In the genomic region with DNA sequence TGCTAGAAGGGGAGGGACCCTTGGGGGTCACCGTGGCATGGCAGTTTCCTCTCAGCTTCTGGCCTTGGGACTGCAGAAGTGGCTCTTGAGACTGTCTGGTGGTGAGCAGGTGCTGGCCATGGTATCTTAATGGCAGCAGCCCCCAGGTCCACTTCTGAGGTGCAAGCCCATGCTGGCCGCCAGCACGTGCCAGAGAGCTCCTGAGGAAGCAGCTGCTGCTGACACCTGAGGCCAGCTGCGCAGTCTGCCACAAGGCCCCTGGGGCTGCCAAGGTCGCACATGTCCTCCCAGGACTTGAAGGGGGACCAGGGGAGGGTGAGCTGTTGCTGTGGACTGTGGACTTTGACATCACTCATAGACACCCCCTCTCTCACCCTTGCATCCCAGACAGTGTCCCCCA, we compare ENCODE assay signal across 13 cellular contexts. TPM values are rescaled to one million over a fixed set of nuclear protein-coding genes. Genes with fewer than 3 reads are reported as not detected.
DNase-seq lines count a peak whose midpoint lies in the region; ATAC-seq and TF ChIP-seq lines count a peak whose summit lies in the region.
"Had no signal": no experiment of that assay in that cellular context is flagged by ENCODE, and none has a peak within 500 bp of the region (broad histone marks: within the 10 kb centered on the region; RNA-seq: fewer than 3 reads in every experiment).

No MANE protein-coding gene starts in this region.

- H3K27me3 ChIP-seq in IMR-90 (ENCODE audit: control insufficient read depth, insufficient read depth, low read length) (no peaks in the 10 kb centered on the region), RWPE2 (ENCODE audit: insufficient read depth, poor library complexity, severe bottlenecking) (no peaks in the 10 kb centered on the region), mesenchymal stem cell (ENCODE audit: control insufficient read depth in 1 of 2, insufficient read depth in 1 of 2, low read length in 2 of 2) (no peaks in the 10 kb centered on the region)
- H3K27me3 ChIP-seq: heart left ventricle, MG63 had no signal

- no peak overlapping the region for H2BK20ac ChIP-seq in IMR-90 (ENCODE audit: low read depth, low read length)

- H3K18ac ChIP-seq in IMR-90 (ENCODE audit: low read depth, low read length) (no peak overlapping the region), mesenchymal stem cell (ENCODE audit: low read depth in 1 of 2, low read length in 2 of 2) (no peak overlapping the region)

- H2BK120ac ChIP-seq in IMR-90 (ENCODE audit: low read depth, low read length) = no peak overlapping the region
- no peak overlapping the region for H2BK120ac ChIP-seq in mesenchymal stem cell (ENCODE audit: low read depth, low read length)

- peaks cover 17% of the 10 kb centered on the region for H4K20me1 ChIP-seq in IMR-90 (ENCODE audit: insufficient read depth, low read length)

- H3K9me3 ChIP-seq in IMR-90 (ENCODE audit: control insufficient read depth, insufficient read depth, low read length) = no peaks in the 10 kb centered on the region
- no peaks in the 10 kb centered on the region for H3K9me3 ChIP-seq in RWPE2 (ENCODE audit: severe bottlenecking)
- no peaks in the 10 kb centered on the region for H3K9me3 ChIP-seq in mesenchymal stem cell (ENCODE audit: control insufficient read depth, low read length)
- H3K9me3 ChIP-seq: heart left ventricle, MG63 had no signal

- TF ChIP-seq POLR2A in IMR-90 (IDR thresholded peaks at IDR 0.05; ENCODE audit: low read depth, low read length) = no peak

- CTCF ChIA-PET in IMR-90 (lab: Yijun Ruan, JAX) = interaction anchor here (1.2 kb wide), 1 partner anchor 9 kb away, joined by 4 read pairs; no protein-coding TSS in a partner anchor

- H3K4me2 ChIP-seq in IMR-90 (ENCODE audit: low read depth, low read length) (no peak overlapping the region), mesenchymal stem cell (ENCODE audit: low read length, poor library complexity, severe bottlenecking) (no peak overlapping the region)

- H3K4ac ChIP-seq in IMR-90 (ENCODE audit: low read depth, low read length) (no peak overlapping the region; the same call in 1 of the 2 replicates), mesenchymal stem cell (ENCODE audit: low read depth in 1 of 2, low read length in 2 of 2) (no peak overlapping the region)

- H3K79me1 ChIP-seq in IMR-90 (ENCODE audit: low read depth in 1 of 2, low read length in 2 of 2) (peaks cover 64 to 91% of the 10 kb centered on the region in 2 experiments), mesenchymal stem cell (replicated peaks; ENCODE audit: low read length, poor library complexity, severe bottlenecking) (no peaks in the 10 kb centered on the region)

- intact Hi-C loops in IMR-90 (cut with micrococcal nuclease) = no loop called here

- POLR2A ChIA-PET in IMR-90 (lab: Charles Lee; ENCODE audit: unreplicated experiment) = no interaction called here

- DNase-seq in COLO668 (lab: John Stamatoyannopoulos, UW; ENCODE audit: unreplicated experiment) (peak; percentile 59), IMR-90 (no peak), RWPE2 (ENCODE audit: low spot score) (no peak), mesenchymal stem cell (no peak), NCI-H1694 (lab: John Stamatoyannopoulos, UW) (no peak), amniotic stem cell (lab: John Stamatoyannopoulos, UW) (no peak)
- DNase-seq: activated CD4-positive, alpha-beta T cell treated with anti-CD3 and anti-CD28 coated beads, Interleukin-2, amount 10 ng/mL, durations not matched to agents 24 days and 14 days; activated T-cell treated with anti-CD3 and anti-CD28 coated beads, Interleukin-2, amount 50 U/mL, for 1 hour; heart left ventricle; kidney glomerular epithelial cell; MG63 had no signal

- BruUV-seq in IMR-90 (replicated peaks; lab: Mats Ljungman, UMichigan) = no TSS peak

- no peak for TF ChIP-seq CTCF in IMR-90 (conservative IDR thresholded peaks at IDR 0.05; ENCODE audit: low read depth, low read length)
- TF ChIP-seq CTCF in RWPE2 (IDR thresholded peaks at IDR 0.05; ENCODE audit: poor library complexity, severe bottlenecking) = no peak

- ATAC-seq in IMR-90 (ENCODE audit: low read depth) (no peak), RWPE2 (ENCODE audit: low read depth) (no peak), HG03097 (IDR thresholded peaks at IDR 0.05; ENCODE audit: low FRiP score, unreplicated experiment) (no peak)

- peak overlapping the region; percentile 59; the same call in 1 of the 2 replicates for H2AK5ac ChIP-seq in IMR-90 (ENCODE audit: low read depth, low read length)
- no peak overlapping the region for H2AK5ac ChIP-seq in mesenchymal stem cell (ENCODE audit: low read length, severe bottlenecking)

- H3K9ac ChIP-seq in IMR-90 (ENCODE audit: low read depth, low read length) (no peak overlapping the region), mesenchymal stem cell (ENCODE audit: low read length) (peak overlapping the region; percentile 14)

- H3K36me3 ChIP-seq in IMR-90 (ENCODE audit: control insufficient read depth, insufficient read depth, low read length) (peaks cover 31% of the 10 kb centered on the region), RWPE2 (ENCODE audit: low read depth) (0 out of 2 replicates have a peak, but pooled peaks cover 9% of the 10 kb centered on the region), mesenchymal stem cell (ENCODE audit: control insufficient read depth in 1 of 2, insufficient read depth in 2 of 2, low read depth in 1 of 2, low read length in 2 of 2) (peaks cover 7 to 55% of the 10 kb centered on the region in 2 experiments)

- H2AFZ ChIP-seq in IMR-90 (replicated peaks; ENCODE audit: low read length, poor library complexity) (peak overlapping the region; percentile 6), mesenchymal stem cell (ENCODE audit: low read depth, low read length) (no peak overlapping the region)

- H3K4me3 ChIP-seq in IMR-90 (ENCODE audit: insufficient read depth, low read depth, low read length) = no peak overlapping the region
- H3K4me3 ChIP-seq in RWPE2 (ENCODE audit: severe bottlenecking) = no peak overlapping the region
- no peak overlapping the region for H3K4me3 ChIP-seq in mesenchymal stem cell (ENCODE audit: insufficient read depth in 1 of 2, low read depth in 1 of 2, low read length in 2 of 2)
- H3K4me3 ChIP-seq: heart left ventricle, MG63 had no signal

- no peak overlapping the region for H4K91ac ChIP-seq in IMR-90 (ENCODE audit: insufficient read depth, low read depth, low read length)
- H4K91ac ChIP-seq in mesenchymal stem cell (ENCODE audit: low read length) = no peak overlapping the region

- H3K23ac ChIP-seq in IMR-90 (ENCODE audit: low read depth, low read length) (0 out of 2 replicates have a peak overlapping the region, but pooled peaks have one; percentile 9), mesenchymal stem cell (ENCODE audit: low read length in 2 of 2) (no peak overlapping the region)

- no CpG with 5 or more reads among the region's 5 CpGs for WGBS in IMR-90 (ENCODE audit: extremely low coverage in 2 of 2, insufficient read length in 1 of 2), 2 experiments
- 83% methylated on average over 4 of the region's 5 CpGs for WGBS in mesenchymal stem cell

- H3K14ac ChIP-seq in IMR-90 (replicated peaks; ENCODE audit: low read depth, low read length) (no peak overlapping the region), mesenchymal stem cell (ENCODE audit: low read length in 2 of 2) (peak overlapping the region in 1 of 2 experiments; percentile 66)

- no peak overlapping the region for H4K5ac ChIP-seq in IMR-90 (ENCODE audit: low read depth, low read length)

- H2BK12ac ChIP-seq in mesenchymal stem cell (ENCODE audit: low read length in 2 of 2) = no peak overlapping the region

- peaks cover 39% of the 10 kb centered on the region for H3K4me1 ChIP-seq in IMR-90 (ENCODE audit: control insufficient read depth, insufficient read depth, low read length)
- H3K4me1 ChIP-seq in RWPE2 (ENCODE audit: insufficient read depth, poor library complexity, severe bottlenecking) = peaks cover 11% of the 10 kb centered on the region
- peaks cover 33% of the 10 kb centered on the region for H3K4me1 ChIP-seq in mesenchymal stem cell (ENCODE audit: control insufficient read depth, insufficient read depth, low read depth, low read length)

- no peak overlapping the region for H3K56ac ChIP-seq in IMR-90 (ENCODE audit: extremely low read depth, insufficient read depth, low read length)

- dilution Hi-C loops in IMR-90 (cut with HindIII; ENCODE audit: low sequenced_read_pairs, unreplicated experiment) = no loop called here

- H2BK5ac ChIP-seq in IMR-90 (ENCODE audit: low read depth, low read length, poor library complexity, severe bottlenecking) (no peak overlapping the region), mesenchymal stem cell (ENCODE audit: low read depth, low read length, poor library complexity, severe bottlenecking) (no peak overlapping the region)

- H3K9me1 ChIP-seq in IMR-90 (ENCODE audit: insufficient read depth, low read length) = peaks cover 47% of the 10 kb centered on the region

- H2BK15ac ChIP-seq in IMR-90 (ENCODE audit: low read depth, low read length) (no peak overlapping the region), mesenchymal stem cell (ENCODE audit: low read depth, poor library complexity, severe bottlenecking) (no peak overlapping the region)

- H4K8ac ChIP-seq in IMR-90 (ENCODE audit: low read depth in 2 of 2, low read length in 2 of 2) = no peak overlapping the region
- no peak overlapping the region for H4K8ac ChIP-seq in mesenchymal stem cell (ENCODE audit: low read length)

- peak overlapping the region; percentile 44 for H2AK9ac ChIP-seq in IMR-90 (replicated peaks; ENCODE audit: low read depth, low read length, poor library complexity)

- in situ Hi-C loops in IMR-90 (cut with MboI; ENCODE audit: low sequenced_read_pairs) = no loop called here

- H3K27ac ChIP-seq in IMR-90 (ENCODE audit: insufficient read depth, low read length) (no peak overlapping the region), RWPE2 (ENCODE audit: poor library complexity, severe bottlenecking) (peak overlapping the region; percentile 52), mesenchymal stem cell (ENCODE audit: low read length, poor library complexity, severe bottlenecking) (no peak overlapping the region)

- no peak for TF ChIP-seq RAD21 in IMR-90 (IDR thresholded peaks at IDR 0.05; ENCODE audit: low read length)

TF ChIP-seq in IMR-90, 13 proteins besides CTCF, POLR2A, EP300 and RAD21 (continues in another document):
- no peak for TF ChIP-seq FOS (IDR thresholded peaks at IDR 0.05; ENCODE audit: low read depth, low read length)
- no peak for TF ChIP-seq CHD1 (IDR thresholded peaks at IDR 0.05; ENCODE audit: low read depth, low read length)
- TF ChIP-seq NFE2L2 (IDR thresholded peaks at IDR 0.05; ENCODE audit: low read depth, low read length) = no peak

RNA-seq across cellular contexts. Expression of gene NFIX, which starts 48.0 kb away (rescaled TPM):
- total RNA-seq in IMR-90 (2012; rRNA removed) = 10.0 and 10.2 TPM in 2 replicates
- 46.9 and 47.7 TPM in 2 replicates for polyA plus RNA-seq in IMR-90 (2012; rRNA removed)
- polyA plus RNA-seq in IMR-90 (2012; cell fraction: cytosol; rRNA removed) = 34.3 and 53.4 TPM in 2 replicates
- polyA plus RNA-seq in IMR-90 (2012; cell fraction: nucleus; rRNA removed; ENCODE audit: low replicate concordance) = 34.8 and 48.3 TPM in 2 replicates
- 4.6 TPM for polyA plus RNA-seq in mesenchymal stem cell (2013, experiment 1 of 2)
- 4.6 TPM for polyA plus RNA-seq in mesenchymal stem cell (2013, experiment 2 of 2)
- total RNA-seq: epithelial cell of proximal tubule had no signal

RNA-seq across cellular contexts. Expression of gene LYL1, which starts 59.4 kb away (rescaled TPM):
- 0.28 and 0.36 TPM in 2 replicates for total RNA-seq in IMR-90 (2012; rRNA removed)
- 0.39 and 0.63 TPM in 2 replicates for polyA plus RNA-seq in IMR-90 (2012; rRNA removed)
- 0.17 and 0.64 TPM in 2 replicates for polyA plus RNA-seq in IMR-90 (2012; cell fraction: cytosol; rRNA removed)
- polyA plus RNA-seq in IMR-90 (2012; cell fraction: nucleus; rRNA removed; ENCODE audit: low replicate concordance) = 0.56 and 1.4 TPM in 2 replicates
- polyA plus RNA-seq in mesenchymal stem cell (2013, experiment 1 of 2) = 0.68 TPM
- polyA plus RNA-seq in mesenchymal stem cell (2013, experiment 2 of 2) = 0.79 TPM
